Comparison of ENCODE assay signal across 22 cellular contexts in the genomic region with DNA sequence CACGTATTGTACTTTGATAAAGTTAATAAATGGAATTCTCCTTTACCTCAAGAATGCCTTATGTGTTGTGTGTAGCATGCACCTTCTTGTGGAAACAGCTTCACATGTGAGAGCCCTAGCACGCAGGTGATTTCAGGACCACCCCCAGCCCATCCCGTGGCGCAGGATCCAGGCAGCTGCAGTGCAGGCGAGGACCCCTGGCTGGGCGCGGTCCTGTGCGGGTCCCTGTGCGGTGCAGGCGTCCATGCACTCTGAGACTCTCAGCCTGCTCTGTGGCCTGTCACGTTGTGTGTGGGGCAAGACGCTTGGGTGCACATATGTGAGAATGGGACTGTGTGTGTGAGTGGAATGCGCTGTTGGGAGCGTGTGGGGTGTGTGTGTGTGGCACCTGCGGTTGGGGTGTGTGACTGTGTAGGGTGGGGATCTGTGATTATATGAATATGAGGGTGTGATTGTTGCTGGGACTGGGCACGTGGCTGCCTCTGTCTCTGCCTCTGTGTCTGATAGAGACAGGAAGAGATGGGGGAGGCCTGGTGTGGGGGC.
"Had no signal": no experiment of that assay in that cellular context is flagged by ENCODE, and none has a peak within 500 bp of the region (broad histone marks: within the 10 kb centered on the region; RNA-seq: fewer than 3 reads in every experiment).

No MANE protein-coding gene starts in this region.

- DNase-seq: activated CD4-positive, alpha-beta T cell treated with anti-CD3 and anti-CD28 coated beads, Interleukin-2, amount 10 ng/mL, durations not matched to agents 7 days and 5 days; activated CD8-positive, alpha-beta memory T cell treated with anti-CD3 and anti-CD28 coated beads, Interleukin-2, amount 10 ng/mL, durations not matched to agents 7 days and 5 days; activated CD8-positive, alpha-beta T cell treated with anti-CD3 and anti-CD28 coated beads for 36 hours; activated effector memory CD4-positive, alpha-beta T cell treated with anti-CD3 and anti-CD28 coated beads, Interleukin-2, amount 50 U/mL, for 16 hours; activated naive CD4-positive, alpha-beta T cell treated with anti-CD3 and anti-CD28 coated beads, Interleukin-2, amount 50 U/mL, for 16 hours; activated naive CD8-positive, alpha-beta T cell treated with anti-CD3 and anti-CD28 coated beads, Interleukin-2, amount 50 U/mL, for 24 hours; activated T-cell treated with anti-CD3 and anti-CD28 coated beads for 4 hours; central memory CD4-positive, alpha-beta T cell; dermis blood vessel endothelial cell; effector CD8-positive, alpha-beta T cell; foreskin melanocyte; naive thymus-derived CD8-positive, alpha-beta T cell; pancreas; sigmoid colon; stimulated activated CD4-positive, alpha-beta T cell treated with anti-CD3 and anti-CD28 coated beads, Interleukin-15, amount 100 ng/mL, for 24 hours; stimulated activated naive B cell treated with anti-CD40 and anti-IgM and Interleukin-4, amounts not matched to agents 10 μg/mL and 1 μg/mL and 100 μg/mL, for 72 hours; transverse colon had no signal

- H3K27ac ChIP-seq: pancreas, sigmoid colon, transverse colon had no signal

- ATAC-seq: activated CD8-positive, alpha-beta memory T cell treated with anti-CD3 and anti-CD28 coated beads, Interleukin-2, amount 10 ng/mL, durations not matched to agents 7 days and 5 days; activated CD8-positive, alpha-beta T cell treated with anti-CD3 and anti-CD28 coated beads for 36 hours; activated naive CD8-positive, alpha-beta T cell treated with anti-CD3 and anti-CD28 coated beads, Interleukin-2, amount 50 U/mL, for 24 hours; left lobe of liver; naive thymus-derived CD8-positive, alpha-beta T cell; pancreas; stimulated activated naive B cell treated with anti-CD40 and anti-IgM and Interleukin-4, amounts not matched to agents 10 μg/mL and 1 μg/mL and 100 μg/mL, for 72 hours had no signal

- H3K36me3 Mint-ChIP-seq: activated CD8-positive, alpha-beta memory T cell treated with anti-CD3 and anti-CD28 coated beads, Interleukin-2, amount 10 ng/mL, durations not matched to agents 7 days and 5 days; mesothelial cell of epicardium; stimulated activated naive B cell treated with anti-CD40 and anti-IgM and Interleukin-4, amounts not matched to agents 10 μg/mL and 1 μg/mL and 100 μg/mL, for 72 hours had no signal

- H3K27me3 Mint-ChIP-seq: activated CD8-positive, alpha-beta memory T cell treated with anti-CD3 and anti-CD28 coated beads, Interleukin-2, amount 10 ng/mL, durations not matched to agents 7 days and 5 days had no signal

- H3K4me3 ChIP-seq: lung, pancreas, sigmoid colon, smooth muscle cell, transverse colon had no signal

- H3K4me3 Mint-ChIP-seq: activated CD4-positive, alpha-beta T cell treated with anti-CD3 and anti-CD28 coated beads, Interleukin-2, amount 10 ng/mL, durations not matched to agents 7 days and 5 days; activated CD8-positive, alpha-beta memory T cell treated with anti-CD3 and anti-CD28 coated beads, Interleukin-2, amount 10 ng/mL, durations not matched to agents 7 days and 5 days; activated CD8-positive, alpha-beta T cell treated with anti-CD3 and anti-CD28 coated beads for 36 hours; activated naive CD8-positive, alpha-beta T cell treated with anti-CD3 and anti-CD28 coated beads, Interleukin-2, amount 50 U/mL, for 24 hours; brain; mesothelial cell of epicardium; naive thymus-derived CD8-positive, alpha-beta T cell; stimulated activated naive B cell treated with anti-CD40 and anti-IgM and Interleukin-4, amounts not matched to agents 10 μg/mL and 1 μg/mL and 100 μg/mL, for 72 hours had no signal

- H3K36me3 ChIP-seq: pancreas, sigmoid colon, transverse colon had no signal

- H3K4me2 ChIP-seq: smooth muscle cell had no signal

- H3K27ac Mint-ChIP-seq: activated CD4-positive, alpha-beta T cell treated with anti-CD3 and anti-CD28 coated beads, Interleukin-2, amount 10 ng/mL, durations not matched to agents 7 days and 5 days; activated CD8-positive, alpha-beta memory T cell treated with anti-CD3 and anti-CD28 coated beads, Interleukin-2, amount 10 ng/mL, durations not matched to agents 7 days and 5 days; activated CD8-positive, alpha-beta T cell treated with anti-CD3 and anti-CD28 coated beads for 36 hours; activated naive CD8-positive, alpha-beta T cell treated with anti-CD3 and anti-CD28 coated beads, Interleukin-2, amount 50 U/mL, for 24 hours; brain; mesothelial cell of epicardium; naive thymus-derived CD8-positive, alpha-beta T cell; stimulated activated naive B cell treated with anti-CD40 and anti-IgM and Interleukin-4, amounts not matched to agents 10 μg/mL and 1 μg/mL and 100 μg/mL, for 72 hours had no signal

- H3K4me1 Mint-ChIP-seq: activated CD4-positive, alpha-beta T cell treated with anti-CD3 and anti-CD28 coated beads, Interleukin-2, amount 10 ng/mL, durations not matched to agents 7 days and 5 days; activated CD8-positive, alpha-beta memory T cell treated with anti-CD3 and anti-CD28 coated beads, Interleukin-2, amount 10 ng/mL, durations not matched to agents 7 days and 5 days; activated naive CD8-positive, alpha-beta T cell treated with anti-CD3 and anti-CD28 coated beads, Interleukin-2, amount 50 U/mL, for 24 hours; brain; mesothelial cell of epicardium; naive thymus-derived CD8-positive, alpha-beta T cell; stimulated activated naive B cell treated with anti-CD40 and anti-IgM and Interleukin-4, amounts not matched to agents 10 μg/mL and 1 μg/mL and 100 μg/mL, for 72 hours had no signal

- H3K27me3 ChIP-seq: pancreas, sigmoid colon had no signal

- H3K9me3 ChIP-seq: pancreas, sigmoid colon had no signal

- H3K4me1 ChIP-seq: pancreas, sigmoid colon, transverse colon had no signal
